7 cellular contexts compared by ENCODE assay signal in the genomic region with DNA sequence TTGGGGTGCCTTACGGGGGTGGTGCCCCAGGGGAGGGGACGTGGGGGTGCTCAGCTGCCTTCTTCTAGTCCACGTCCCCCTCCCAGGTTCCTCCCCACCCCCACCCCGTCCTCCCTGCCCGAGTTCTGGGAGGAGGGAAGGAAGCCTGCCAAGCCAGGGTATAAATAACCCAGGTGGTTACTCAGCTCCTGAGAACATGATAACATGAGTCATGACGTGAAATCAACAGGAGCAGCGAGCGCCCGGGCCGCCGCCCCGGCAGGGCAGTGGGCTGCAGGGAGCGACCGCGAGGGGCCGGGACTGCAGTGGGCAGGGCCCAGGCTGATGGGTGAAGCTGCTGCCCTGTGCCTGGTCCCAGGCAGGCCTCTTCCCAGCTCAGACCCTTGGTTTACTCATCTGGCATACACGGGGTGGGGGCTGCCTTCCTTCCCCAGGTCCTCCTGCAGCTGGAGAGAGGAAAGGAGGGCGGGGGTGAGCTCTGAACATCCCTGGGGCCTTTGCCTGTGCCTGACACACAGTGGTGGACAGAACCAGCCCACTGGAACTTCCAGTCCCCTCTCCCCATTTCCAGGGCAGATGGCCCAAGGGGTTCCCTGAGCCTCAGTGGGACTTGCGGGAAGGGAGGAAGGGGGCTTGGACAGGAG. TPM values are rescaled to one million over a fixed set of nuclear protein-coding genes. Genes with fewer than 3 reads are reported as not detected.
A peak's percentile ranks its signal among the peaks of the same experiment; 100 is the strongest.
DNase-seq lines count a peak whose midpoint lies in the region; ATAC-seq and TF ChIP-seq lines count a peak whose summit lies in the region.

No MANE protein-coding gene starts in this region.

- no peak for TF ChIP-seq CTCF in NB4 (IDR thresholded peaks at IDR 0.05; ENCODE audit: low read depth, low read length)

- ATAC-seq in left cardiac atrium (peak; percentile 76 to 87), GM21576 (IDR thresholded peaks at IDR 0.05; ENCODE audit: unreplicated experiment) (no peak), HG03521 (IDR thresholded peaks at IDR 0.05; ENCODE audit: unreplicated experiment) (no peak)

- H3K4me3 Mint-ChIP-seq in activated naive CD8-positive, alpha-beta T cell treated with anti-CD3 and anti-CD28 coated beads for 36 hours: no peak overlapping the region

- no peaks in the 10 kb centered on the region for H3K9me3 Mint-ChIP-seq in activated naive CD8-positive, alpha-beta T cell treated with anti-CD3 and anti-CD28 coated beads for 36 hours

- H3K4me1 Mint-ChIP-seq in activated naive CD8-positive, alpha-beta T cell treated with anti-CD3 and anti-CD28 coated beads for 36 hours: peaks cover 24% of the 10 kb centered on the region

- in situ Hi-C loops in G401 (cut with HindIII; ENCODE audit: low sequenced_read_pairs): no loop called here

- intact Hi-C loops in left cardiac atrium (cut with DNase I): no loop called here

- no peaks in the 10 kb centered on the region for H3K36me3 Mint-ChIP-seq in activated naive CD8-positive, alpha-beta T cell treated with anti-CD3 and anti-CD28 coated beads for 36 hours

- H3K4me3 ChIP-seq in NB4 (ENCODE audit: low read depth, low read length): no peak overlapping the region

- peak; percentile 84 for DNase-seq in G401 (ENCODE audit: low spot score)
- peak; percentile 36 for DNase-seq in NB4 (ENCODE audit: low read depth)
- peak; percentile 56 for DNase-seq in activated naive CD8-positive, alpha-beta T cell treated with anti-CD3 and anti-CD28 coated beads for 36 hours
- DNase-seq in left cardiac atrium: peak; percentile 70
- peak; percentile 60 for DNase-seq in stimulated activated CD8-positive, alpha-beta memory T cell treated with anti-CD3 and anti-CD28 coated beads, Interleukin-4, amount 100 ng/mL, for 48 hours

- H3K27me3 Mint-ChIP-seq in activated naive CD8-positive, alpha-beta T cell treated with anti-CD3 and anti-CD28 coated beads for 36 hours: peaks cover 44% of the 10 kb centered on the region

- H3K27ac Mint-ChIP-seq in activated naive CD8-positive, alpha-beta T cell treated with anti-CD3 and anti-CD28 coated beads for 36 hours: no peak overlapping the region

- TF ChIP-seq POLR2A in NB4 (IDR thresholded peaks at IDR 0.05; ENCODE audit: extremely low read depth, insufficient read length): no peak

RNA-seq across cellular contexts. Expression of gene PDGFB, which starts 8.8 kb away (rescaled TPM):
- total RNA-seq in G401 (2014; rRNA removed; shearing (Covaris generic)): 5.0 and 17.1 TPM in 2 replicates
- under 1 TPM; 0.35 to 0.40 TPM for total RNA-seq in activated naive CD8-positive, alpha-beta T cell treated with anti-CD3 and anti-CD28 coated beads for 36 hours
- 10 to 100 TPM; 17.5 to 51.2 TPM for total RNA-seq in left cardiac atrium

Comparison
In these comparisons a context has a peak if more than half of its experiments do, and no peak if none do; other contexts are left out.
1. ATAC-seq: peak in left cardiac atrium (2 of 2); none in GM21576 (single experiment) and HG03521 (single experiment).
2. Peak in every context shown above with its lines, with median percentiles within 50 percentile points of each other: DNase-seq.